ENCODE assay signal across 16 cellular contexts in genomic region chr6:4225207-4225872, GRCh38.
A peak's percentile ranks its signal among the peaks of the same experiment; 100 is the strongest.
DNase-seq lines count a peak whose midpoint lies in the region; ATAC-seq and TF ChIP-seq lines count a peak whose summit lies in the region.
"Had no signal": no experiment of that assay in that cellular context is flagged by ENCODE, and none has a peak within 500 bp of the region (broad histone marks: within the 10 kb centered on the region; RNA-seq: fewer than 3 reads in every experiment).

No MANE protein-coding gene starts in this region.

- H3K4me3 ChIP-seq in left ventricle myocardium inferior, result no peak overlapping the region
- no peak overlapping the region for H3K4me3 ChIP-seq in heart right ventricle
- H3K4me3 ChIP-seq in Panc1 (ENCODE audit: low read depth in 2 of 2, low read length in 2 of 2), result no peak overlapping the region
- peak overlapping the region; percentile 6 for H3K4me3 ChIP-seq in fibroblast of villous mesenchyme (ENCODE audit: low read depth, low read length)
- no peak overlapping the region for H3K4me3 ChIP-seq in testis
- H3K4me3 ChIP-seq in uterus, result no peak overlapping the region
- no peak overlapping the region for H3K4me3 ChIP-seq in osteoblast (ENCODE audit: insufficient read depth, low read length)
- H3K4me3 ChIP-seq: adrenal gland, tibial nerve had no signal

- DNase-seq in left ventricle myocardium inferior (no peak), heart right ventricle (no peak), Panc1 (ENCODE audit: low read depth, low spot score) (no peak), fibroblast of villous mesenchyme (ENCODE audit: low read depth) (peak; percentile 36), testis (peak; percentile 37), uterus (no peak), osteoblast (ENCODE audit: insufficient read length, low spot score, missing footprints) (no peak), dedifferentiated amniotic fluid mesenchymal stem cell (ENCODE audit: extremely low spot score) (no peak)
- DNase-seq: activated CD4-positive, alpha-beta T cell treated with anti-CD3 and anti-CD28 coated beads, Interleukin-2, amount 10 ng/mL, durations not matched to agents 7 days and 5 days; activated T-cell treated with anti-CD3 and anti-CD28 coated beads, Interleukin-2, amount 50 U/mL, for 48 hours; NCI-H1092 treated with DMSO at 0.1 percent for 48 hours; NCI-H446 treated with DMSO at 0.1 percent for 48 hours; T-helper 9 cell had no signal

- H3K9me3 ChIP-seq in left ventricle myocardium inferior (replicated peaks), result no peaks in the 10 kb centered on the region
- no peaks in the 10 kb centered on the region for H3K9me3 ChIP-seq in heart right ventricle
- no peaks in the 10 kb centered on the region for H3K9me3 ChIP-seq in Panc1 (ENCODE audit: control insufficient read depth, insufficient read depth, low read depth, low read length)
- no peaks in the 10 kb centered on the region for H3K9me3 ChIP-seq in testis
- H3K9me3 ChIP-seq in uterus, result no peaks in the 10 kb centered on the region
- no peaks in the 10 kb centered on the region for H3K9me3 ChIP-seq in osteoblast (ENCODE audit: low read depth, low read length)
- H3K9me3 ChIP-seq: adrenal gland had no signal

- POLR2A ChIA-PET in Panc1 (lab: Charles Lee), result no interaction called here

- CTCF ChIA-PET in Panc1 (lab: Charles Lee), result no interaction called here

- H3K36me3 ChIP-seq in left ventricle myocardium inferior, result no peaks in the 10 kb centered on the region
- H3K36me3 ChIP-seq in heart right ventricle, result no peaks in the 10 kb centered on the region
- H3K36me3 ChIP-seq in Panc1 (ENCODE audit: control insufficient read depth, insufficient read depth, low read length), result no peaks in the 10 kb centered on the region
- no peaks in the 10 kb centered on the region for H3K36me3 ChIP-seq in testis (ENCODE audit: low read depth, missing control alignments)
- no peaks in the 10 kb centered on the region for H3K36me3 ChIP-seq in uterus
- no peaks in the 10 kb centered on the region for H3K36me3 ChIP-seq in osteoblast (ENCODE audit: insufficient read depth, low read length)
- H3K36me3 ChIP-seq: adrenal gland, tibial nerve had no signal

- BruUV-seq in Panc1 (replicated peaks; lab: Mats Ljungman, UMichigan), result no TSS peak

- no peak overlapping the region for H3K4me2 ChIP-seq in osteoblast (ENCODE audit: insufficient read depth, low read length)

- TF ChIP-seq POLR2A in testis (IDR thresholded peaks at IDR 0.05), result no peak
- TF ChIP-seq POLR2A in uterus (IDR thresholded peaks at IDR 0.05), result no peak

- intact Hi-C loops in left ventricle myocardium inferior (cut with micrococcal nuclease) (no loop called here), heart right ventricle (cut with DNase I) (no loop called here), Panc1 (cut with micrococcal nuclease; ENCODE audit: unreplicated experiment) (no loop called here), testis (cut with DNase I; ENCODE audit: low total_unique reads) (no loop called here), uterus (cut with DNase I; ENCODE audit: low total_unique reads) (no loop called here)

- H3K27me3 ChIP-seq in left ventricle myocardium inferior (ENCODE audit: low read depth) (no peaks in the 10 kb centered on the region), heart right ventricle (no peaks in the 10 kb centered on the region), Panc1 (ENCODE audit: control insufficient read depth, insufficient read depth, low read length) (no peaks in the 10 kb centered on the region), testis (no peaks in the 10 kb centered on the region), uterus (no peaks in the 10 kb centered on the region), osteoblast (ENCODE audit: insufficient read depth, low read length) (peaks cover 5% of the 10 kb centered on the region)
- H3K27me3 ChIP-seq: adrenal gland, tibial nerve had no signal

- H2AFZ ChIP-seq in osteoblast (ENCODE audit: low read length), result no peak overlapping the region
- H2AFZ ChIP-seq: parathyroid adenoma had no signal

- ATAC-seq in heart right ventricle (no peak), Panc1 (0 out of 2 replicates have a peak, but pooled peaks have one; percentile 34)

- no peaks in the 10 kb centered on the region for H3K79me2 ChIP-seq in osteoblast (ENCODE audit: insufficient read depth, low read length)
- H3K79me2 ChIP-seq: parathyroid adenoma had no signal

- TF ChIP-seq CTCF in left ventricle myocardium inferior (IDR thresholded peaks at IDR 0.05; ENCODE audit: borderline replicate concordance), result peak; percentile 14
- peak in 2 of 9 donors; percentile 9 to 11 for TF ChIP-seq CTCF in heart right ventricle (IDR thresholded peaks at IDR 0.05)
- TF ChIP-seq CTCF in Panc1 (IDR thresholded peaks at IDR 0.05), result peak; percentile 33
- peak; percentile 4 for TF ChIP-seq CTCF in fibroblast of villous mesenchyme (IDR thresholded peaks at IDR 0.05; ENCODE audit: insufficient read depth, low read depth, low read length)
- TF ChIP-seq CTCF in testis (IDR thresholded peaks at IDR 0.05), result no peak
- no peak for TF ChIP-seq CTCF in uterus (IDR thresholded peaks at IDR 0.05)
- no peak for TF ChIP-seq CTCF in osteoblast (IDR thresholded peaks at IDR 0.05; ENCODE audit: extremely low read depth, low read depth, low read length)

- 60 to 64% methylated on average over 9 of the region's 9 CpGs for WGBS in heart right ventricle, 2 donors
- 58 to 86% methylated on average over 8 to 9 of the region's 9 CpGs for WGBS in testis, 2 donors

- no peak overlapping the region for H3K27ac ChIP-seq in left ventricle myocardium inferior (replicated peaks)
- H3K27ac ChIP-seq in heart right ventricle, result no peak overlapping the region
- no peak overlapping the region for H3K27ac ChIP-seq in Panc1 (ENCODE audit: low read length)
- no peak overlapping the region for H3K27ac ChIP-seq in testis
- no peak overlapping the region for H3K27ac ChIP-seq in uterus
- H3K27ac ChIP-seq in osteoblast (ENCODE audit: low read depth, low read length), result no peak overlapping the region
- H3K27ac ChIP-seq: adrenal gland, parathyroid adenoma, tibial nerve had no signal

- in situ Hi-C loops in Panc1 (cut with HindIII; ENCODE audit: low pct_unique_long_range_greater_than_20kb, low sequenced_read_pairs), result no loop called here

- H3K4me1 ChIP-seq in left ventricle myocardium inferior, result no peaks in the 10 kb centered on the region
- peaks cover 0 to 4% (median 0%) of the 10 kb centered on the region in 9 donors for H3K4me1 ChIP-seq in heart right ventricle
- H3K4me1 ChIP-seq in Panc1 (ENCODE audit: control insufficient read depth, insufficient read depth, low read length), result no peaks in the 10 kb centered on the region
- H3K4me1 ChIP-seq in testis, result peaks cover 11% of the 10 kb centered on the region
- no peaks in the 10 kb centered on the region for H3K4me1 ChIP-seq in uterus
- H3K4me1 ChIP-seq in osteoblast (ENCODE audit: insufficient read depth, low read length), result no peaks in the 10 kb centered on the region
- H3K4me1 ChIP-seq: parathyroid adenoma had no signal

- no peaks in the 10 kb centered on the region for H4K20me1 ChIP-seq in osteoblast (ENCODE audit: insufficient read depth, low read length)

Comparison
In these comparisons a context has a peak if more than half of its experiments do, and no peak if none do; other contexts are left out.
1. DNase-seq: peak in fibroblast of villous mesenchyme (single experiment) and testis (single experiment); none in left ventricle myocardium inferior (single experiment), heart right ventricle (0 of 2), Panc1 (single experiment), uterus (0 of 2), osteoblast (single experiment) and dedifferentiated amniotic fluid mesenchymal stem cell (single experiment).
2. CTCF ChIP-seq: peak in left ventricle myocardium inferior (single experiment), Panc1 (single experiment) and fibroblast of villous mesenchyme (single experiment); none in testis (0 of 3), uterus (0 of 4) and osteoblast (single experiment).